Comparison of ENCODE assay signal across 27 cellular contexts in the genomic region with DNA sequence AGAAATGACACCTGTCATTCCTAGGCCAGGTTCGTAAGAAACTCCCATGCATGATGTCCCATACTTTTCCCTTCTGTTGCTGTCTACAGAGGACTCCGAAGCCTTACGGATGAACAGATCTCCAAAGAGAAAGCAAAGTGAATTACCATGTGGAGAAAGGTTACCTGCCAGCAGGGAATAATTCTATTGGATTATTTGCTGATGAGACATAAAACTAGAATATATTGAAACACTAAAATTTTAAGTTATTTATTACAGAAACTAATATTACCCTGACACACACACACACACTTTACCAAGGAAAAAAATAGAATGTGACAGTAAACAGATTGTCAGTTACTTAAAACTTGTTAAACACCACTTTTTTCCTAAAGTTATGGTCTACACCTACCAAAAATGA.
"Had no signal": no experiment of that assay in that cellular context is flagged by ENCODE, and none has a peak within 500 bp of the region (broad histone marks: within the 10 kb centered on the region; RNA-seq: fewer than 3 reads in every experiment).

No MANE protein-coding gene starts in this region.

- H3K9me3 ChIP-seq: stomach, suprapubic skin, testis, thoracic aorta, thyroid gland, tibial artery, tibial nerve, transverse colon, upper lobe of left lung, upper lobe of right lung, uterus, vagina had no signal

- DNase-seq: stimulated activated CD4-positive, alpha-beta T cell treated with anti-CD3 and anti-CD28 coated beads, Interleukin-2, amount 100 ng/mL, for 48 hours; stimulated activated CD4-positive, alpha-beta T cell treated with anti-CD3 and anti-CD28 coated beads, Interleukin-4, amount 100 ng/mL, for 1 hour; stimulated activated CD4-positive, alpha-beta T cell treated with anti-CD3 and anti-CD28 coated beads, Interleukin-4, amount 100 ng/mL, for 24 hours; stimulated activated CD4-positive, alpha-beta T cell treated with anti-CD3 and anti-CD28 coated beads, Interleukin-4, amount 100 ng/mL, for 4 hours; stimulated activated CD8-positive, alpha-beta memory T cell treated with anti-CD3 and anti-CD28 coated beads, Interleukin-4, amount 100 ng/mL, for 48 hours; stimulated activated naive B cell treated with anti-CD40 and anti-IgM and Interleukin-4, amounts not matched to agents 10 μg/mL and 1 μg/mL and 100 μg/mL, for 72 hours; stimulated activated naive CD4-positive, alpha-beta T cell; stimulated activated naive CD4-positive, alpha-beta T cell treated with Interleukin-2 at 50 U/mL for 16 hours; stimulated activated naive CD8-positive, alpha-beta T cell treated with anti-CD3 and anti-CD28 coated beads, Interleukin-15, amount 100 ng/mL, for 72 hours; stimulated activated naive CD8-positive, alpha-beta T cell treated with anti-CD3 and anti-CD28 coated beads, Interleukin-15, Interleukin-2, amounts not matched to agents 100 U/mL and 50 U/mL, for 24 hours; stomach; substantia nigra; testis; thyroid gland; tibial artery; transverse colon; trophoblast cell; upper lobe of left lung; upper lobe of right lung; uterus had no signal

- ATAC-seq: stimulated activated effector memory CD8-positive, alpha-beta T cell treated with anti-CD3 and anti-CD28 coated beads, Interleukin-12 subunit alpha, Interleukin-12 subunit beta, amount 100 ng/mL, for 72 hours; stimulated activated memory B cell treated with anti-CD40 and anti-IgM and Interleukin-4, amounts not matched to agents 10 μg/mL and 1 μg/mL and 100 μg/mL, for 72 hours; stimulated activated naive B cell treated with anti-CD40 and anti-IgM and Interleukin-4, amounts not matched to agents 10 μg/mL and 1 μg/mL and 100 μg/mL, for 72 hours; stimulated activated naive CD8-positive, alpha-beta T cell treated with anti-CD3 and anti-CD28 coated beads, Interleukin-15, amount 100 ng/mL, for 72 hours; stimulated activated naive CD8-positive, alpha-beta T cell treated with anti-CD3 and anti-CD28 coated beads, Interleukin-15, Interleukin-2, amounts not matched to agents 100 U/mL and 50 U/mL, for 24 hours; upper lobe of right lung had no signal

- H3K4me1 ChIP-seq: stomach, suprapubic skin, testis, thyroid gland, tibial artery, tibial nerve, transverse colon, upper lobe of left lung, upper lobe of right lung, uterus, vagina had no signal

- H3K4me3 ChIP-seq: stomach, suprapubic skin, testis, thoracic aorta, thyroid gland, tibial artery, tibial nerve, transverse colon, upper lobe of left lung, upper lobe of right lung, uterus, vagina had no signal

- H3K36me3 ChIP-seq: stomach, suprapubic skin, thoracic aorta, thyroid gland, tibial artery, tibial nerve, transverse colon, upper lobe of left lung, upper lobe of right lung, uterus, vagina had no signal

- H3K27me3 ChIP-seq: stomach, suprapubic skin, testis, thyroid gland, tibial artery, tibial nerve, transverse colon, upper lobe of left lung, upper lobe of right lung, uterus, vagina had no signal

- H3K27ac ChIP-seq: stomach, suprapubic skin, testis, thoracic aorta, thyroid gland, tibial artery, tibial nerve, transverse colon, upper lobe of left lung, upper lobe of right lung, uterus, vagina had no signal

- FAIRE-seq: urothelium cell line had no signal
